8 cellular contexts compared by ENCODE assay signal in genomic region chr12:120725659-120726509, GRCh38. TPM values are rescaled to one million over a fixed set of nuclear protein-coding genes. Genes with fewer than 3 reads are reported as not detected.
DNase-seq lines count a peak whose midpoint lies in the region; ATAC-seq and TF ChIP-seq lines count a peak whose summit lies in the region.

ACADS (plus strand) TSS chr12:120725826; CDS start chr12:120725886, 60 bp downstream.

- H3K27ac ChIP-seq in foreskin keratinocyte (no peak within 1 kb of the TSS), neural progenitor cell (no peak within 1 kb of the TSS), stomach smooth muscle (ENCODE audit: low read length) (peak within 1 kb of the TSS; percentile 77)

- H3K9ac ChIP-seq in ES-I3 (ENCODE audit: low read depth, low read length) (peak within 1 kb of the TSS; percentile 86), neural progenitor cell (no peak within 1 kb of the TSS), stomach smooth muscle (ENCODE audit: low read length in 2 of 2) (peak within 1 kb of the TSS; percentile 78 to 83)

- H3F3A ChIP-seq in neural progenitor cell (ENCODE audit: low read depth) = peaks cover 23% of the 10 kb centered on the region

- H3K9me3 ChIP-seq in ES-I3 (ENCODE audit: control insufficient read depth, insufficient read depth, low read length) (no peaks in the 10 kb centered on the region), neural progenitor cell (ENCODE audit: low read depth) (no peaks in the 10 kb centered on the region), stomach smooth muscle (ENCODE audit: control insufficient read depth in 2 of 2, low read length in 2 of 2) (no peaks in the 10 kb centered on the region)

- H3K4me1 ChIP-seq in ES-I3 (ENCODE audit: insufficient read depth, low read length) (peaks cover 4% of the 10 kb centered on the region; the same call in 1 of the 2 replicates), foreskin keratinocyte (no peaks in the 10 kb centered on the region), neural progenitor cell (peaks cover 4% of the 10 kb centered on the region), stomach smooth muscle (ENCODE audit: control insufficient read depth, insufficient read depth, low read length) (peaks cover 19% of the 10 kb centered on the region)

- H3K4me1 Mint-ChIP-seq in neural progenitor cell = peaks cover 18% of the 10 kb centered on the region

- peaks cover 2% of the 10 kb centered on the region for H3K27me3 Mint-ChIP-seq in neural progenitor cell (ENCODE audit: insufficient read depth, low read depth)

- H3K36me3 ChIP-seq in ES-I3 (ENCODE audit: insufficient read depth, low read length) = peaks cover 7% of the 10 kb centered on the region
- H3K36me3 ChIP-seq in neural progenitor cell = no peaks in the 10 kb centered on the region
- H3K36me3 ChIP-seq in stomach smooth muscle (ENCODE audit: control insufficient read depth in 2 of 2, insufficient read depth in 2 of 2, low read length in 2 of 2) = peaks cover 24 to 36% of the 10 kb centered on the region in 2 donors

- H3K27me3 ChIP-seq in foreskin keratinocyte (no peaks in the 10 kb centered on the region), neural progenitor cell (peaks cover 15% of the 10 kb centered on the region), stomach smooth muscle (ENCODE audit: control insufficient read depth in 1 of 2, insufficient read depth in 2 of 2, low read length in 2 of 2) (no peaks in the 10 kb centered on the region)

- H2AFZ ChIP-seq in neural progenitor cell (replicated peaks) = peak within 1 kb of the TSS; percentile 30

- no peak for TF ChIP-seq CTCF in foreskin keratinocyte (conservative IDR thresholded peaks at IDR 0.05)
- TF ChIP-seq CTCF in neural progenitor cell (IDR thresholded peaks at IDR 0.05) = peak; percentile 4

- ATAC-seq in foreskin keratinocyte = peak; percentile 95

- no peak within 1 kb of the TSS for H3K27ac Mint-ChIP-seq in neural progenitor cell

- no peaks in the 10 kb centered on the region for H3K79me2 ChIP-seq in neural progenitor cell (ENCODE audit: low read depth)

- H3K4me3 ChIP-seq in neural progenitor cell (peak within 1 kb of the TSS; percentile 65), stomach smooth muscle (ENCODE audit: low read length in 2 of 2) (peak within 1 kb of the TSS; percentile 82)

- H4K20me1 ChIP-seq in neural progenitor cell (ENCODE audit: low read depth) = peaks cover 22% of the 10 kb centered on the region

- peak; percentile 27 for DNase-seq in GOT3 (lab: John Stamatoyannopoulos, UW)
- DNase-seq in LoVo (ENCODE audit: low spot score) = peak; percentile 97
- peak; percentile 79 to 86 for DNase-seq in SHP77 (lab: John Stamatoyannopoulos, UW)
- DNase-seq in activated effector memory CD4-positive, alpha-beta T cell treated with anti-CD3 and anti-CD28 coated beads, Interleukin-2, amount 50 U/mL, for 16 hours = peak; percentile 96
- DNase-seq in foreskin keratinocyte = peak in 1 of 2 donors; percentile 58
- peak; percentile 97 for DNase-seq in neural progenitor cell (ENCODE audit: low spot score)

- H3K4me2 ChIP-seq in neural progenitor cell = peak within 1 kb of the TSS; percentile 82

- peaks cover 22% of the 10 kb centered on the region for H3K36me3 Mint-ChIP-seq in neural progenitor cell

- H3K9me3 Mint-ChIP-seq in neural progenitor cell = no peaks in the 10 kb centered on the region

- H3K4me3 Mint-ChIP-seq in neural progenitor cell = peak within 1 kb of the TSS; percentile 89

RNA-seq across cellular contexts. Expression of gene ACADS, which starts in this region (rescaled TPM):
- total RNA-seq in foreskin keratinocyte (5.9 and 6.2 TPM in 2 replicates), neural progenitor cell (ENCODE audit: low replicate concordance) (0.88 and 4.2 TPM in 2 replicates)
- 6.6 and 6.9 TPM in 2 replicates for polyA plus RNA-seq in foreskin keratinocyte
